8 cellular contexts compared by ENCODE assay signal in the genomic region with DNA sequence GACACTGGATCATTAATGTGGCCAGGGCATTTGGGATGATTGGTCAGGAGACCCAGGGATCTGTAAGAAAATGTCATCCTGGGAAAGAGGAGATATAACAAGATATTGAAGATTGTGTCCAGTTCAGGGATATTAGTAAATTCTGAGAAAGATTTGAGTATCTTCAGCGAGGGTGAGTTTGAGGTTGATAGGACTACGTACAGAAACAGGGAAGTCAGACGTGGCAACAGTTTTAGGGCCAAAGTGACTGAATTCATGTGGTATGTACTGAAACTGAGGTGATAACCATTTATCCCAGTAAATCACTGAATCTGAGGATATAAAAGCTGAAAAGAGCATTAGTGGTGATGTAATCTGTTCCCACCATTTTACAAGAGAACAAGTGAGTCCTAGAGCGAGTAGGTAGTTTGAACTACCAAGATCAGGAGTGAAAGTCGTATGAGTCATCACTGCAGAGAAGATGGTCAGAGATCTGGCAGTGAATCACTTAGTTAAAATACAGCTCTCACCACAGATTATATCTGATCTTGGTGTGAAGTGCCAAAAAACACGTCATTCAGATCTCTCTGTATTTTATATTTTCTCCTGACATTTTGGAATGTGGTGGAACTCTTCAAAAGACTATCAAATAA.
DNase-seq lines count a peak whose midpoint lies in the region; ATAC-seq, FAIRE-seq and TF ChIP-seq lines count a peak whose summit lies in the region.

No MANE protein-coding gene starts in this region.

- no peaks in the 10 kb centered on the region for H3K27me3 ChIP-seq in Karpas-422 (ENCODE audit: low read length)

- H3K79me2 ChIP-seq in Karpas-422 (ENCODE audit: low read length): peaks cover 62% of the 10 kb centered on the region

- H3K4me3 ChIP-seq in Karpas-422 (ENCODE audit: low read length) (no peak overlapping the region), cardiac fibroblast (replicated peaks in 1 of 2; ENCODE audit: low read depth in 2 of 2, low read length in 2 of 2) (no peak overlapping the region)

- peaks cover 8% of the 10 kb centered on the region; the same call in 1 of the 2 replicates for H3K4me1 ChIP-seq in Karpas-422 (ENCODE audit: low read length)

- no peak overlapping the region for H3K27ac Mint-ChIP-seq in immature natural killer cell

- no peak overlapping the region for H3K4me2 ChIP-seq in Karpas-422 (ENCODE audit: low read depth, low read length, poor library complexity, severe bottlenecking)

- TF ChIP-seq POLR2A in GM18505 (IDR thresholded peaks at IDR 0.05; ENCODE audit: borderline replicate concordance, extremely low read depth, insufficient read depth, insufficient read length) (no peak), H54 (IDR thresholded peaks at IDR 0.05; ENCODE audit: low read depth, low read length) (no peak)

- no peaks in the 10 kb centered on the region for H3K9me3 ChIP-seq in Karpas-422 (ENCODE audit: low read length)

- H3K36me3 ChIP-seq in Karpas-422 (ENCODE audit: insufficient read depth, low read length): peaks cover 7% of the 10 kb centered on the region; the same call in 1 of the 2 replicates

- no peaks in the 10 kb centered on the region for H4K20me1 ChIP-seq in Karpas-422 (ENCODE audit: insufficient read depth, low read depth, low read length)

- H3K9me3 Mint-ChIP-seq in immature natural killer cell: peaks cover 3 to 34% (median 8%) of the 10 kb centered on the region in 6 donors

- DNase-seq in H54 (ENCODE audit: insufficient read length, low spot score) (peak; percentile 35), Karpas-422 (peak; percentile 52), cardiac fibroblast (ENCODE audit: low read depth in 2 of 2) (peak; percentile 87 to 97), pulmonary artery endothelial cell (ENCODE audit: low read depth, low spot score) (peak; percentile 75), activated gamma-delta T cell (lab: John Stamatoyannopoulos, UW) (no peak), immature natural killer cell (no peak)
- no peak for DNase-seq in activated CD4-positive, CD25-positive, alpha-beta regulatory T cell treated with anti-CD3 and anti-CD28 coated beads, Interleukin-2, amount 50 U/mL, for 72 hours

- TF ChIP-seq CTCF in cardiac fibroblast (IDR thresholded peaks at IDR 0.05; ENCODE audit: low read depth, low read length): no peak

- H3K9me2 ChIP-seq in Karpas-422 (replicated peaks; ENCODE audit: insufficient read depth, low read length): no peaks in the 10 kb centered on the region

- no peak overlapping the region for H3K27ac ChIP-seq in Karpas-422 (ENCODE audit: low read length)

- H3K9ac ChIP-seq in Karpas-422 (ENCODE audit: low read length): no peak overlapping the region

- H3K27me3 Mint-ChIP-seq in immature natural killer cell (ENCODE audit: low read depth in 3 of 3): peaks cover 0 to 3% (median 0%) of the 10 kb centered on the region in 3 donors

- peak; percentile 97 for FAIRE-seq in H54 (lab: Jason Lieb, UNC)

- no peak overlapping the region for H3K4me3 Mint-ChIP-seq in immature natural killer cell

- H3K36me3 Mint-ChIP-seq in immature natural killer cell: no peaks in the 10 kb centered on the region

- peak; percentile 100 for ATAC-seq in GM18505 (IDR thresholded peaks at IDR 0.05; ENCODE audit: unreplicated experiment)

- H3K4me1 Mint-ChIP-seq in immature natural killer cell: no peaks in the 10 kb centered on the region

- H2AFZ ChIP-seq in Karpas-422 (ENCODE audit: low read length): no peak overlapping the region

Comparison
In these comparisons a context has a peak if more than half of its experiments do, and no peak if none do; other contexts are left out.
1. DNase-seq: peak in H54 (single experiment), Karpas-422 (single experiment), cardiac fibroblast (2 of 2) and pulmonary artery endothelial cell (single experiment); none in activated gamma-delta T cell (single experiment), immature natural killer cell (0 of 3) and activated CD4-positive, CD25-positive, alpha-beta regulatory T cell treated with anti-CD3 and anti-CD28 coated beads, Interleukin-2, amount 50 U/mL, for 72 hours (single experiment).